In the genomic region with DNA sequence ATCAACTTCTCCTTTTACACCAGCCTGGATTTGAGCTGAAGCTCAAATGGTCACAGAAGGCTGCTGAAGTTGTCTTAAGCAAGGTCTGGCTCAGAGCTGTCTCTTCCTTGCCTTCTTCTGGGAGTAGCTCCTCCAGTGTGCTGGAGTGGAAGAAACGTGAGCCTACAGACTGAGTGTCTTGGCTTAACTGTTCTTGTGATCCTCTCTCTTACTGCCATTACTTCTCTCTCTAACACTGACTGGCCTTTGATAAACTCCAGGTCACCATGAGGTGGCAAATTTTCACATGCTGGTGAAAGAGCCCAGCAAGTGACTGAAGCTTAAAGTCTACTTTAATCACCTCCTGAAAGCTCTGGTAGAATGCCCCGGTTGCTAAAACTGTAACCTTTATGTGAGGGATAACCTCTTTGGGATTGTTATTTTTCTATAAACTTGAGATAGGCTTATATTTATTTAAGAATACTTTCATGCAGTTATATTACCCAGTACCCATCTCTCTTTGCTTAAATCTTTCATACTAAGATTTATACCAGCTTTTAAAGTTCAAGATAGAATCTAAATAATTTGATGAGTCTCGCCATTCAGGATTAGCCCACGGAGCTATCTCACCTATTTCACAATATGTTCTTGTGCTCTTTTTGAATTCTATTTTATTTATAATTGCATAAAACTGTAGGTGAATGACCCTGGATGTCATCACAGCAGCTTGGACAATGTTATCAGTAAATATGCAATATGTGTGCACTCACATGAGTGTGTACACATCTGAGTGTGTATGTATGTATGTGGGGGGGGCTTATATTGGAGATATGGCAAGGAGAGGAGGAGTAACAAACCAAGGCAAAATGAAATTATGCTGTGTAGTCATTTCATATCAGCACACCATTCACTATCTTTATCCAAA, we compare ENCODE assay signal across 17 cellular contexts.
DNase-seq lines count a peak whose midpoint lies in the region; ATAC-seq and TF ChIP-seq lines count a peak whose summit lies in the region.
"Had no signal": no experiment of that assay in that cellular context is flagged by ENCODE, and none has a peak within 500 bp of the region (broad histone marks: within the 10 kb centered on the region; RNA-seq: fewer than 3 reads in every experiment).

No MANE protein-coding gene starts in this region.

- H2AFZ ChIP-seq in OCI-LY3 (ENCODE audit: low read depth, low read length), result peak overlapping the region; percentile 39; the same call in 1 of the 2 replicates

- H3K36me3 ChIP-seq in OCI-LY3 (replicated peaks; ENCODE audit: low read depth, low read length) (no peaks in the 10 kb centered on the region), mesodermal cell (ENCODE audit: control insufficient read depth, insufficient read depth, low read length) (no peaks in the 10 kb centered on the region)

- no peaks in the 10 kb centered on the region for H4K20me1 ChIP-seq in OCI-LY3 (ENCODE audit: insufficient read depth, low read length)

- TF ChIP-seq CTCF in OCI-LY3 (IDR thresholded peaks at IDR 0.05; ENCODE audit: low read depth, low read length), result no peak
- TF ChIP-seq CTCF in fibroblast of the aortic adventitia (IDR thresholded peaks at IDR 0.05; ENCODE audit: insufficient read depth, low read length), result no peak

- no peak overlapping the region for H3K9ac ChIP-seq in OCI-LY3 (ENCODE audit: low read length)

- no peaks in the 10 kb centered on the region for H3K9me3 ChIP-seq in OCI-LY3 (ENCODE audit: insufficient read depth, low read length)
- peaks cover 5% of the 10 kb centered on the region for H3K9me3 ChIP-seq in mesodermal cell (ENCODE audit: control insufficient read depth, low read length)

- no peak overlapping the region for H3K4me3 ChIP-seq in OCI-LY3 (ENCODE audit: low read length)
- H3K4me3 ChIP-seq in fibroblast of the aortic adventitia (ENCODE audit: low read depth, low read length), result no peak overlapping the region
- H3K4me3 ChIP-seq in mesodermal cell (ENCODE audit: extremely low read depth, insufficient read depth, low read length, poor library complexity, severe bottlenecking), result no peak overlapping the region

- no peak overlapping the region for H3K4me3 Mint-ChIP-seq in activated T-helper 1 cell treated with anti-CD3 and anti-CD28 coated beads, Interleukin-12 subunit alpha, Interleukin-12 subunit beta, Interleukin-2, Interleukin-4 antibody, amounts not matched to agents 30 ng/mL and 10 ng/mL and 1 ng/mL, durations not matched to agents 14 hours and 24 hours and 36 hours
- H3K4me3 Mint-ChIP-seq: activated naive CD8-positive, alpha-beta T cell treated with anti-CD3 and anti-CD28 coated beads for 36 hours; effector memory CD8-positive, alpha-beta T cell had no signal

- H3K4me1 Mint-ChIP-seq in activated T-helper 1 cell treated with anti-CD3 and anti-CD28 coated beads, Interleukin-12 subunit alpha, Interleukin-12 subunit beta, Interleukin-2, Interleukin-4 antibody, amounts not matched to agents 30 ng/mL and 10 ng/mL and 1 ng/mL, durations not matched to agents 14 hours and 24 hours and 36 hours (ENCODE audit: low read depth), result no peaks in the 10 kb centered on the region

- H3K27me3 Mint-ChIP-seq in activated T-helper 1 cell treated with anti-CD3 and anti-CD28 coated beads, Interleukin-12 subunit alpha, Interleukin-12 subunit beta, Interleukin-2, Interleukin-4 antibody, amounts not matched to agents 30 ng/mL and 10 ng/mL and 1 ng/mL, durations not matched to agents 14 hours and 24 hours and 36 hours (ENCODE audit: insufficient read depth), result no peaks in the 10 kb centered on the region
- H3K27me3 Mint-ChIP-seq: effector memory CD8-positive, alpha-beta T cell had no signal

- no peaks in the 10 kb centered on the region for H3K9me3 Mint-ChIP-seq in activated T-helper 1 cell treated with anti-CD3 and anti-CD28 coated beads, Interleukin-12 subunit alpha, Interleukin-12 subunit beta, Interleukin-2, Interleukin-4 antibody, amounts not matched to agents 30 ng/mL and 10 ng/mL and 1 ng/mL, durations not matched to agents 14 hours and 24 hours and 36 hours
- H3K9me3 Mint-ChIP-seq: activated naive CD8-positive, alpha-beta T cell treated with anti-CD3 and anti-CD28 coated beads for 36 hours had no signal

- intact Hi-C loops in left colon (cut with DNase I, micrococcal nuclease), result no loop called here
- intact Hi-C loops in posterior cingulate gyrus (cut with DNase I), result no loop called here
- intact Hi-C loops in activated T-helper 1 cell treated with anti-CD3 and anti-CD28 coated beads, Interleukin-12 subunit alpha, Interleukin-12 subunit beta, Interleukin-2, Interleukin-4 antibody, amounts not matched to agents 30 ng/mL and 10 ng/mL and 1 ng/mL, durations not matched to agents 14 hours and 24 hours and 36 hours (cut with micrococcal nuclease), result loop anchor here (10.0 kb wide), 1 partner anchor 676 kb away; no protein-coding TSS in a partner anchor

- no peaks in the 10 kb centered on the region for H3K36me3 Mint-ChIP-seq in activated T-helper 1 cell treated with anti-CD3 and anti-CD28 coated beads, Interleukin-12 subunit alpha, Interleukin-12 subunit beta, Interleukin-2, Interleukin-4 antibody, amounts not matched to agents 30 ng/mL and 10 ng/mL and 1 ng/mL, durations not matched to agents 14 hours and 24 hours and 36 hours (ENCODE audit: low read depth)
- H3K36me3 Mint-ChIP-seq: activated naive CD8-positive, alpha-beta T cell treated with anti-CD3 and anti-CD28 coated beads for 36 hours had no signal

- ATAC-seq in left colon, result no peak
- ATAC-seq: effector memory CD8-positive, alpha-beta T cell; HCT116 had no signal

- no peak overlapping the region for H3K4me2 ChIP-seq in OCI-LY3 (ENCODE audit: low read length)

- H3K79me2 ChIP-seq in OCI-LY3 (ENCODE audit: low read length), result no peaks in the 10 kb centered on the region

- H3K4me1 ChIP-seq in OCI-LY3 (ENCODE audit: low read length) (peaks cover 19% of the 10 kb centered on the region), mesodermal cell (ENCODE audit: control insufficient read depth, insufficient read depth, low read length, poor library complexity, severe bottlenecking) (no peaks in the 10 kb centered on the region)

- no peaks in the 10 kb centered on the region for H3K27me3 ChIP-seq in OCI-LY3 (ENCODE audit: low read depth, low read length)

- no CpG with 5 or more reads among the region's 4 CpGs for WGBS in mesodermal cell (ENCODE audit: insufficient coverage in 2 of 2), 2 experiments

- DNase-seq in Caki2 (ENCODE audit: low read depth) (peak; percentile 57), fibroblast of the aortic adventitia (ENCODE audit: low read depth) (peak; percentile 33), left colon (no peak), NCI-H226 (no peak), posterior cingulate gyrus (no peak)
- DNase-seq in activated T-helper 1 cell treated with anti-CD3 and anti-CD28 coated beads, Interleukin-12 subunit alpha, Interleukin-12 subunit beta, Interleukin-2, Interleukin-4 antibody, amounts not matched to agents 30 ng/mL and 10 ng/mL and 1 ng/mL, durations not matched to agents 14 hours and 24 hours and 36 hours (ENCODE audit: low spot score), result no peak
- DNase-seq: activated CD4-positive, alpha-beta T cell treated with anti-CD3 and anti-CD28 coated beads, Interleukin-2, amount 50 U/mL, for 1 hour; activated naive CD8-positive, alpha-beta T cell treated with anti-CD3 and anti-CD28 coated beads for 36 hours; activated T-cell treated with anti-CD3 and anti-CD28 coated beads, Interleukin-2, amount 50 U/mL, for 1 hour; central memory CD4-positive, alpha-beta T cell; effector memory CD8-positive, alpha-beta T cell; NCI-H2029 treated with DMSO at 0.1 percent for 48 hours; occipital lobe; T-helper 9 cell had no signal

- in situ Hi-C loops in Caki2 (cut with HindIII; ENCODE audit: low pct_unique_long_range_greater_than_20kb, low sequenced_read_pairs), result no loop called here

- H3K27ac Mint-ChIP-seq in activated T-helper 1 cell treated with anti-CD3 and anti-CD28 coated beads, Interleukin-12 subunit alpha, Interleukin-12 subunit beta, Interleukin-2, Interleukin-4 antibody, amounts not matched to agents 30 ng/mL and 10 ng/mL and 1 ng/mL, durations not matched to agents 14 hours and 24 hours and 36 hours, result no peak overlapping the region
- H3K27ac Mint-ChIP-seq: activated naive CD8-positive, alpha-beta T cell treated with anti-CD3 and anti-CD28 coated beads for 36 hours; effector memory CD8-positive, alpha-beta T cell had no signal

- H3K27ac ChIP-seq in OCI-LY3 (ENCODE audit: low read length) (no peak overlapping the region), mesodermal cell (ENCODE audit: low read depth, low read length, severe bottlenecking) (peak overlapping the region; percentile 36)

Comparison
In these comparisons a context has a peak if more than half of its experiments do, and no peak if none do; other contexts are left out.
1. DNase-seq: peak in Caki2 (single experiment) and fibroblast of the aortic adventitia (single experiment); none in left colon (0 of 2), NCI-H226 (single experiment), posterior cingulate gyrus (0 of 10) and activated T-helper 1 cell treated with anti-CD3 and anti-CD28 coated beads, Interleukin-12 subunit alpha, Interleukin-12 subunit beta, Interleukin-2, Interleukin-4 antibody, amounts not matched to agents 30 ng/mL and 10 ng/mL and 1 ng/mL, durations not matched to agents 14 hours and 24 hours and 36 hours (single experiment).